In genomic region chr9:33676746-33677505, GRCh38 we compare ENCODE assay signal across 1 cellular context.
TF ChIP-seq lines count a peak whose summit lies in the region.

No MANE protein-coding gene starts in this region.

TF ChIP-seq in GM23338, 12 proteins besides CTCF, POLR2A, EP300 and RAD21 (continued from another document):
- TF ChIP-seq ZNF462 (CRISPR knock-in tag; IDR thresholded peaks at IDR 0.05) = no peak
